28 cellular contexts compared by ENCODE assay signal in the genomic region with DNA sequence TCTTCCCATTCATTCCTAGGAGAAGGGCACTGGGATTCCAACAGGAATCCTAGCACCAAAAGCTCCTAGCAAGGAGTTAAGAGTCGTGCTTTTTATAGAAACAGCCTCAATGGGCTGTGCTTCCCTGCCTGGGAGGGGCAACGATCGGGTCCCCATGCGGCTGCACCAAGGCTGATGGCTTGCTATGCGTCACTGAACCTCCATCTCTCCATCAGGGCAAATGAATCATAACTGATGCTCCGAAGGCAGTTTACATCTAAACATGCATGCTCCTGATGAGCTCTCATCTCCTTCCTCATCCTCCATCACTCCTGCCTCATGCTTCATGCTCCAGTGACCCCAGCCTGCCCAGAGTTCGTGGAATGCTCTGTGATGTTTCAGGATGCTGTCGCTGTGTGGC.
"Had no signal": no experiment of that assay in that cellular context is flagged by ENCODE, and none has a peak within 500 bp of the region (broad histone marks: within the 10 kb centered on the region; RNA-seq: fewer than 3 reads in every experiment).

No MANE protein-coding gene starts in this region.

- H3K9me3 ChIP-seq: ascending aorta had no signal

- H3K27me3 ChIP-seq: ascending aorta had no signal

- H3K36me3 ChIP-seq: ascending aorta, breast epithelium, WERI-Rb-1 had no signal

- H3K27ac ChIP-seq: ascending aorta, breast epithelium, KMS-11, WERI-Rb-1 had no signal

- DNase-seq: activated CD4-positive, alpha-beta T cell treated with anti-CD3 and anti-CD28 coated beads, Interleukin-2, amount 10 ng/mL, durations not matched to agents 24 days and 14 days; activated CD4-positive, alpha-beta T cell treated with anti-CD3 and anti-CD28 coated beads, Interleukin-2, amount 50 U/mL, for 4 hours; activated CD4-positive, CD25-positive, alpha-beta regulatory T cell; activated CD8-positive, alpha-beta T cell treated with anti-CD3 and anti-CD28 coated beads for 36 hours; activated effector memory CD4-positive, alpha-beta T cell treated with anti-CD3 and anti-CD28 coated beads, Interleukin-2, amount 50 U/mL, for 16 hours; activated naive CD4-positive, alpha-beta T cell; activated naive CD8-positive, alpha-beta T cell treated with anti-CD3 and anti-CD28 coated beads, Interleukin-2, amount 10 ng/mL, durations not matched to agents 7 days and 5 days; activated T-cell treated with anti-CD3 and anti-CD28 coated beads, Interleukin-2, amount 50 U/mL, for 1 hour; activated T-cell treated with anti-CD3 and anti-CD28 coated beads, Interleukin-2, amount 50 U/mL, for 72 hours; amygdala; NCI-H1092 treated with DMSO at 0.1 percent for 48 hours; NCI-H1417 treated with DMSO at 0.1 percent for 48 hours; NCI-H1694; NCI-H1930; NCI-H2081 treated with DMSO at 0.1 percent for 48 hours; NCI-H226; NCI-H524 treated with DMSO at 0.1 percent for 48 hours; Right ventricle myocardium superior; SW 1271; T-helper 1 cell; T-helper 2 cell; T-helper 9 cell; WERI-Rb-1 had no signal

- H3K4me1 ChIP-seq: ascending aorta, breast epithelium had no signal

- ATAC-seq: activated CD8-positive, alpha-beta T cell treated with anti-CD3 and anti-CD28 coated beads for 36 hours; activated T-cell treated with anti-CD3 and anti-CD28 coated beads, Interleukin-2, amount 50 U/mL, for 72 hours; activated T-helper 17 cell treated with anti-CD3 and anti-CD28 coated beads, Interleukin-2, amount 50 U/mL, for 72 hours; Panc1 had no signal

- H3K4me3 ChIP-seq: ascending aorta, breast epithelium had no signal
